Comparison of ENCODE assay signal across 1 cellular context in genomic region chr2:96321230-96322103, GRCh38.
TF ChIP-seq lines count a peak whose summit lies in the region.

No MANE protein-coding gene starts in this region.

TF ChIP-seq in HepG2, 621 proteins besides CTCF, POLR2A, EP300 and RAD21 (continued from another document):
- TF ChIP-seq, protein P1, sequence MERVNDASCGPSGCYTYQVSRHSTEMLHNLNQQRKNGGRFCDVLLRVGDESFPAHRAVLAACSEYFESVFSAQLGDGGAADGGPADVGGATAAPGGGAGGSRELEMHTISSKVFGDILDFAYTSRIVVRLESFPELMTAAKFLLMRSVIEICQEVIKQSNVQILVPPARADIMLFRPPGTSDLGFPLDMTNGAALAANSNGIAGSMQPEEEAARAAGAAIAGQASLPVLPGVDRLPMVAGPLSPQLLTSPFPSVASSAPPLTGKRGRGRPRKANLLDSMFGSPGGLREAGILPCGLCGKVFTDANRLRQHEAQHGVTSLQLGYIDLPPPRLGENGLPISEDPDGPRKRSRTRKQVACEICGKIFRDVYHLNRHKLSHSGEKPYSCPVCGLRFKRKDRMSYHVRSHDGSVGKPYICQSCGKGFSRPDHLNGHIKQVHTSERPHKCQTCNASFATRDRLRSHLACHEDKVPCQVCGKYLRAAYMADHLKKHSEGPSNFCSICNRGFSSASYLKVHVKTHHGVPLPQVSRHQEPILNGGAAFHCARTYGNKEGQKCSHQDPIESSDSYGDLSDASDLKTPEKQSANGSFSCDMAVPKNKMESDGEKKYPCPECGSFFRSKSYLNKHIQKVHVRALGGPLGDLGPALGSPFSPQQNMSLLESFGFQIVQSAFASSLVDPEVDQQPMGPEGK (CRISPR knock-in tag; IDR thresholded peaks at IDR 0.05): no peak; the same call in 1 of the 2 replicates
- TF ChIP-seq ZNF781 (CRISPR knock-in tag; IDR thresholded peaks at IDR 0.05; ENCODE audit: borderline replicate concordance, not compliant biosample characterization): peak; percentile 68
- TF ChIP-seq CHD4 (IDR thresholded peaks at IDR 0.05; ENCODE audit: borderline replicate concordance, low read length): no peak
- TF ChIP-seq, protein P2, sequence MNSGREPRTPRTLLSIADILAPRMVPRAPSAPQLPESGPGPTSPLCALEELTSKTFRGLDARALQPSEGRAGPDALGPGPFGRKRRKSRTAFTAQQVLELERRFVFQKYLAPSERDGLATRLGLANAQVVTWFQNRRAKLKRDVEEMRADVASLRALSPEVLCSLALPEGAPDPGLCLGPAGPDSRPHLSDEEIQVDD (CRISPR knock-in tag; IDR thresholded peaks at IDR 0.05; ENCODE audit: borderline replicate concordance): 0 out of 2 replicates have a peak, but pooled peaks have one; percentile 12
- TF ChIP-seq BORCS8-MEF2B (CRISPR knock-in tag; IDR thresholded peaks at IDR 0.05): peak; percentile 70; the same call in 1 of the 2 replicates
- 0 out of 2 replicates have a peak, but pooled peaks have one; percentile 1 for TF ChIP-seq HOXA3 (CRISPR knock-in tag; IDR thresholded peaks at IDR 0.05)
- TF ChIP-seq ZNF646 (CRISPR knock-in tag; IDR thresholded peaks at IDR 0.05): peak; percentile 59; the same call in 1 of the 2 replicates
- peak; percentile 57 for TF ChIP-seq TAF15 (IDR thresholded peaks at IDR 0.05; ENCODE audit: low read depth, low read length, poor library complexity, severe bottlenecking)
- TF ChIP-seq ZNF572 (CRISPR knock-in tag; IDR thresholded peaks at IDR 0.05): 0 out of 2 replicates have a peak, but pooled peaks have one; percentile 27
- no peak for TF ChIP-seq MATR3 (CRISPR knock-in tag; IDR thresholded peaks at IDR 0.05)
- TF ChIP-seq, protein P3, sequence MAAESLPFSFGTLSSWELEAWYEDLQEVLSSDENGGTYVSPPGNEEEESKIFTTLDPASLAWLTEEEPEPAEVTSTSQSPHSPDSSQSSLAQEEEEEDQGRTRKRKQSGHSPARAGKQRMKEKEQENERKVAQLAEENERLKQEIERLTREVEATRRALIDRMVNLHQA (CRISPR knock-in tag; IDR thresholded peaks at IDR 0.05): no peak
- TF ChIP-seq RAD51 (IDR thresholded peaks at IDR 0.05; ENCODE audit: borderline replicate concordance): no peak
- 0 out of 2 replicates have a peak, but pooled peaks have one; percentile 12 for TF ChIP-seq ZNF138 (CRISPR knock-in tag; IDR thresholded peaks at IDR 0.05; ENCODE audit: low read depth)
- TF ChIP-seq MEIS2 (CRISPR knock-in tag; IDR thresholded peaks at IDR 0.05): no peak
- peak; percentile 75 for TF ChIP-seq ZBTB14 (CRISPR knock-in tag; IDR thresholded peaks at IDR 0.05)
- TF ChIP-seq ZNF121 (CRISPR knock-in tag; IDR thresholded peaks at IDR 0.05): peak; percentile 52; the same call in 1 of the 2 replicates
- TF ChIP-seq BCL6 (CRISPR knock-in tag; IDR thresholded peaks at IDR 0.05): 0 out of 2 replicates have a peak, but pooled peaks have one; percentile 16
- TF ChIP-seq ZNF230 (CRISPR knock-in tag; IDR thresholded peaks at IDR 0.05): peak; percentile 94; the same call in 1 of the 2 replicates
- no peak for TF ChIP-seq CAMTA2 (CRISPR knock-in tag; IDR thresholded peaks at IDR 0.05; ENCODE audit: borderline replicate concordance)
- no peak for TF ChIP-seq BATF2 (CRISPR knock-in tag; IDR thresholded peaks at IDR 0.05)
- TF ChIP-seq KDM3A (CRISPR knock-in tag; IDR thresholded peaks at IDR 0.05; ENCODE audit: low read depth): no peak
- no peak; the same call in 1 of the 2 replicates for TF ChIP-seq DMAP1 (CRISPR knock-in tag; IDR thresholded peaks at IDR 0.05)
- peak; percentile 43; the same call in 1 of the 2 replicates for TF ChIP-seq GMEB1 (CRISPR knock-in tag; IDR thresholded peaks at IDR 0.05; ENCODE audit: borderline replicate concordance)
- 0 out of 2 replicates have a peak, but pooled peaks have one; percentile 20 for TF ChIP-seq ZNF251 (CRISPR knock-in tag; IDR thresholded peaks at IDR 0.05)
- TF ChIP-seq, protein P4, sequence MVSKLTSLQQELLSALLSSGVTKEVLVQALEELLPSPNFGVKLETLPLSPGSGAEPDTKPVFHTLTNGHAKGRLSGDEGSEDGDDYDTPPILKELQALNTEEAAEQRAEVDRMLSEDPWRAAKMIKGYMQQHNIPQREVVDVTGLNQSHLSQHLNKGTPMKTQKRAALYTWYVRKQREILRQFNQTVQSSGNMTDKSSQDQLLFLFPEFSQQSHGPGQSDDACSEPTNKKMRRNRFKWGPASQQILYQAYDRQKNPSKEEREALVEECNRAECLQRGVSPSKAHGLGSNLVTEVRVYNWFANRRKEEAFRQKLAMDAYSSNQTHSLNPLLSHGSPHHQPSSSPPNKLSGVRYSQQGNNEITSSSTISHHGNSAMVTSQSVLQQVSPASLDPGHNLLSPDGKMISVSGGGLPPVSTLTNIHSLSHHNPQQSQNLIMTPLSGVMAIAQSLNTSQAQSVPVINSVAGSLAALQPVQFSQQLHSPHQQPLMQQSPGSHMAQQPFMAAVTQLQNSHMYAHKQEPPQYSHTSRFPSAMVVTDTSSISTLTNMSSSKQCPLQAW (CRISPR knock-in tag; IDR thresholded peaks at IDR 0.05): no peak
- TF ChIP-seq NR2C2 (CRISPR knock-in tag; IDR thresholded peaks at IDR 0.05; ENCODE audit: borderline replicate concordance): peak; percentile 59; the same call in 1 of the 2 replicates
- TF ChIP-seq TFDP1 (CRISPR knock-in tag; IDR thresholded peaks at IDR 0.05; ENCODE audit: borderline replicate concordance): no peak; the same call in 1 of the 2 replicates
- no peak for TF ChIP-seq TBX3 (IDR thresholded peaks at IDR 0.05; ENCODE audit: borderline replicate concordance)
- TF ChIP-seq, protein P5, sequence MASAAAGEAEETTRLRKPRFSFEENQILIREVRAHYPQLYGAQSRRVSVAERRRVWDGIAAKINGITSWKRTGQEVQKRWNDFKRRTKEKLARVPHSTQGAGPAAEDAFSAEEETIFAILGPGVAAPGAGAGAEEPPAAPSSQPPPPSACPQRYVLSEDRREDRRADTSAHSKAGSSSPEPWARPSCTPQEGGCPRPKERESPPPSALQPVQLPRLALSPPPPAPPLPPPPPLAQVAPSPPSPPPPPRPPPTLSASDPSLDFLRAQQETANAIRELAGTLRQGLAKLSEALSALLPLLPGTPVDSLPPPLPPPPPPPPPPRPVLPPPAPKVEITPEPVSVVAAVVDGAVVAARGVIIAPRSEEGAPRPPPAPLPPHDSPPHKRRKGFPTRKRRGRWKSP (CRISPR knock-in tag; IDR thresholded peaks at IDR 0.05): peak; percentile 92
- no peak for TF ChIP-seq NFAT5 (CRISPR knock-in tag; IDR thresholded peaks at IDR 0.05)
TF ChIP-seq in HepG2: peak in this region for 177.
